ENCODE assay signal across 9 cellular contexts in the genomic region with DNA sequence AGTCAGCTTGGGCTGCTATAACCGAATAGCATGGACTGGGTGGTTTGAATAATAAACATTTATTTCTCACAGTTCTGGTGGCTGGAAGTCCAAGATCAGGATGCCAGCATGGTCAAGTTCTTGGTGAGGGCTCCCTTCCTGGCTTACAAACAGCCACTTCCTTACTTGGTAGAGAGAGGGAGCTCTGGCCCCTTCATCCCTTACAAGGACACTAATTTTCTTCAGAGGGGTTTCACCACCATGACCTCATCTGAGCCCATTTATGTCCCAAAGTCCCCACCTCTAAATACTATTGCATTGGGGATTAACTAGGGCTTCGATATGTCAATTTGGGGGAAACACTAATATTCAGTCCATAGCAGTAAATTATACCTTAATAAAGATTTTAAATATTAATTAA.
A peak's percentile ranks its signal among the peaks of the same experiment; 100 is the strongest.
DNase-seq lines count a peak whose midpoint lies in the region; ATAC-seq and TF ChIP-seq lines count a peak whose summit lies in the region.
"Had no signal": no experiment of that assay in that cellular context is flagged by ENCODE, and none has a peak within 500 bp of the region (broad histone marks: within the 10 kb centered on the region; RNA-seq: fewer than 3 reads in every experiment).

No MANE protein-coding gene starts in this region.

- peak; percentile 24; the same call in 1 of the 2 replicates for TF ChIP-seq CTCF in HFFc6 (IDR thresholded peaks at IDR 0.05)
- 0 out of 2 replicates have a peak, but pooled peaks have one; percentile 18 for TF ChIP-seq CTCF in PC-9 (conservative IDR thresholded peaks at IDR 0.05)
- peak; percentile 49 for TF ChIP-seq CTCF in neural progenitor cell (IDR thresholded peaks at IDR 0.05)

- intact Hi-C loops in PC-9 (cut with micrococcal nuclease; ENCODE audit: unreplicated experiment) = loop anchor here (5.0 kb wide), 1 partner anchor 35 kb away; no protein-coding TSS in a partner anchor

- H3K4me2 ChIP-seq in PC-9 (no peak overlapping the region), neural progenitor cell (no peak overlapping the region)

- H3K79me2 ChIP-seq in PC-9 (ENCODE audit: low read depth) (no peaks in the 10 kb centered on the region), neural progenitor cell (ENCODE audit: low read depth) (no peaks in the 10 kb centered on the region)

- no peak overlapping the region for H3K4me3 Mint-ChIP-seq in HFFc6
- H3K4me3 Mint-ChIP-seq in neural progenitor cell = no peak overlapping the region

- no peak overlapping the region for H3K27ac ChIP-seq in PC-9
- H3K27ac ChIP-seq in neural progenitor cell = no peak overlapping the region
- H3K27ac ChIP-seq: neutrophil had no signal

- H3K9ac ChIP-seq in neural progenitor cell = no peak overlapping the region

- CTCF ChIA-PET in PC-9 (lab: Charles Lee) = no interaction called here

- no peak for ATAC-seq in HG03521 (IDR thresholded peaks at IDR 0.05; ENCODE audit: unreplicated experiment)

- no peaks in the 10 kb centered on the region for H3K9me2 ChIP-seq in PC-9 (ENCODE audit: insufficient read depth)

- H3K4me1 ChIP-seq in PC-9 (replicated peaks; ENCODE audit: insufficient read depth) = 0 out of 2 replicates have a peak, but pooled peaks cover 5% of the 10 kb centered on the region
- H3K4me1 ChIP-seq in neural progenitor cell = no peaks in the 10 kb centered on the region

- no peak overlapping the region for H3K4me3 ChIP-seq in PC-9
- H3K4me3 ChIP-seq in neural progenitor cell = no peak overlapping the region

- no peaks in the 10 kb centered on the region for H3F3A ChIP-seq in PC-9 (ENCODE audit: insufficient read depth, low read depth)
- no peaks in the 10 kb centered on the region for H3F3A ChIP-seq in neural progenitor cell (ENCODE audit: low read depth)

- peaks cover 18% of the 10 kb centered on the region for H3K27me3 Mint-ChIP-seq in HFFc6 (ENCODE audit: insufficient read depth)
- H3K27me3 Mint-ChIP-seq in neural progenitor cell (ENCODE audit: insufficient read depth, low read depth) = peaks cover 8% of the 10 kb centered on the region

- BruUV-seq in PC-9 (replicated peaks; lab: Mats Ljungman, UMichigan) = no TSS peak

- H3K36me3 Mint-ChIP-seq in HFFc6 (ENCODE audit: low read depth) (no peaks in the 10 kb centered on the region), neural progenitor cell (no peaks in the 10 kb centered on the region)

- no peaks in the 10 kb centered on the region for H4K20me1 ChIP-seq in PC-9 (ENCODE audit: insufficient read depth)
- H4K20me1 ChIP-seq in neural progenitor cell (ENCODE audit: low read depth) = no peaks in the 10 kb centered on the region

- POLR2A ChIA-PET in PC-9 (lab: Charles Lee; ENCODE audit: unreplicated experiment) = no interaction called here

- no peak overlapping the region for H2AFZ ChIP-seq in PC-9
- H2AFZ ChIP-seq in neural progenitor cell (replicated peaks) = no peak overlapping the region

- H3K9me3 ChIP-seq in PC-9 (ENCODE audit: insufficient read depth, low read depth) (no peaks in the 10 kb centered on the region), neural progenitor cell (ENCODE audit: low read depth) (no peaks in the 10 kb centered on the region)
- H3K9me3 ChIP-seq: neutrophil had no signal

- H3K36me3 ChIP-seq in PC-9 (ENCODE audit: low read depth) (no peaks in the 10 kb centered on the region), neural progenitor cell (no peaks in the 10 kb centered on the region)
- H3K36me3 ChIP-seq: neutrophil had no signal

- DNase-seq in NCI-H1092 treated with DMSO at 0.1 percent for 48 hours (lab: John Stamatoyannopoulos, UW) = peak; percentile 14
- no peak for DNase-seq in NCI-H1092 (lab: John Stamatoyannopoulos, UW)
- DNase-seq in HFFc6 = no peak
- DNase-seq in PC-9 = no peak
- DNase-seq in neural progenitor cell (ENCODE audit: low spot score) = no peak
- DNase-seq in activated naive CD4-positive, alpha-beta T cell (lab: John Stamatoyannopoulos, UW) = no peak
- DNase-seq in NCI-H2227 treated with DMSO at 0.1 percent for 48 hours (lab: John Stamatoyannopoulos, UW) = no peak

- H3K27ac Mint-ChIP-seq in HFFc6 (no peak overlapping the region), neural progenitor cell (no peak overlapping the region)

- H3K4me1 Mint-ChIP-seq in HFFc6 (ENCODE audit: low read depth) (peaks cover 24% of the 10 kb centered on the region), neural progenitor cell (peaks cover 10% of the 10 kb centered on the region)

- H3K27me3 ChIP-seq in PC-9 (ENCODE audit: insufficient read depth, low read depth) (no peaks in the 10 kb centered on the region), neural progenitor cell (no peaks in the 10 kb centered on the region)
- H3K27me3 ChIP-seq: neutrophil had no signal

- H3K9me3 Mint-ChIP-seq in HFFc6 = no peaks in the 10 kb centered on the region
- H3K9me3 Mint-ChIP-seq in neural progenitor cell = no peaks in the 10 kb centered on the region
